In the genomic region with DNA sequence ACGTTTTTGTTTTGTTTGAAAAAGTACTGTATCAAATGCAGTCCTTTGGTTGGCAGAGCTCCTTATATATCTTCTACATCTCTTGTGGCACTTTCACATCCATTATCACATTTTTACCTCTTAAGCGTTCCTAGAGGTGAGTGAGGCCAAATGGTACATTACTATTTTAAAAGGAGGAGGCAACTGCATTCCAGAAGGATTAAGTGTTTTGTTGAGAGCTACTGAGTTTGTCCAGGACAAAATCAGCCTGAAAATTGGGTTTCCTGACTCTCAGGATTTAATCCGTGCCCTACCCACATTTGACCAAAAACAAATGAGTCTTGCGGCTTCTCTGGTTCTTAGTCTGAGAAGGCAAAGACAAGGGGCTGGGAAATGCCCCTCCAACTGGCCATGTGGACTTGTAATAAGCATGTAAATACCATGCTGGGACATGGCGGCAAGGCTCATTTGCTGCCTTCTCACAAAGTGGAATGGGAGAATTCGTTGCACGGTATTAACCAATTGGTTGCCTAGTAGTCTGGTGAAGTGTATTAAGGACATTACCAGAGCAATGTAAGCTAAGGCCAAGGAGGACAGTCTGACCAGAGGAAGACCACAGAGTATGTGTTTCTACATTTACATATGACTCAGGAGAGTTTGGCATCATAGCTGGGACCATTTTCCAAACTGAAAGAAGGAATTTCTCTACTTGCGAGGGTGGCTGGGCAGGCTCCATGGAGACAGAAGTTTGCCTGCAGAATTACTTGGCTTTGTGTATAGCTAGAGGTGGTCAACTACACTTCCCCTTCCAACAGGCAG, we compare ENCODE assay signal across 19 cellular contexts.
DNase-seq lines count a peak whose midpoint lies in the region; ATAC-seq and TF ChIP-seq lines count a peak whose summit lies in the region.
"Had no signal": no experiment of that assay in that cellular context is flagged by ENCODE, and none has a peak within 500 bp of the region (broad histone marks: within the 10 kb centered on the region; RNA-seq: fewer than 3 reads in every experiment).

No MANE protein-coding gene starts in this region.

- no peak overlapping the region for H3K4me2 ChIP-seq in PC-3 (ENCODE audit: low read length)

- H3K9me3 ChIP-seq in ascending aorta (no peaks in the 10 kb centered on the region), PC-3 (ENCODE audit: low read length) (no peaks in the 10 kb centered on the region; the same call in 1 of the 2 replicates)

- CTCF ChIA-PET in PC-3 (lab: Charles Lee) = no interaction called here

- H3K9ac ChIP-seq in PC-3 (ENCODE audit: low read length) = no peak overlapping the region

- no peaks in the 10 kb centered on the region for H4K20me1 ChIP-seq in PC-3 (ENCODE audit: low read length)

- H3K27me3 ChIP-seq in ascending aorta (no peaks in the 10 kb centered on the region), PC-3 (ENCODE audit: low read length) (no peaks in the 10 kb centered on the region)

- no peaks in the 10 kb centered on the region for H3F3A ChIP-seq in PC-3 (ENCODE audit: low read length, unreplicated experiment)

- no TSS peak for BruUV-seq in PC-3 (replicated peaks; lab: Mats Ljungman, UMichigan)

- H3K27ac ChIP-seq in ascending aorta = peak overlapping the region; percentile 79 to 84
- no peak overlapping the region for H3K27ac ChIP-seq in PC-3 (ENCODE audit: low read length)

- H3K4me3 ChIP-seq in ascending aorta = peak overlapping the region in 1 of 2 donors; percentile 4
- no peak overlapping the region for H3K4me3 ChIP-seq in skeletal muscle cell (ENCODE audit: low read depth, low read length)
- H3K4me3 ChIP-seq in PC-3 (ENCODE audit: low read length) = no peak overlapping the region

- H3K36me3 ChIP-seq in ascending aorta = no peaks in the 10 kb centered on the region
- H3K36me3 ChIP-seq in PC-3 (ENCODE audit: low read depth, low read length) = no peaks in the 10 kb centered on the region

- POLR2A ChIA-PET in PC-3 (lab: Charles Lee; ENCODE audit: unreplicated experiment) = no interaction called here

- TF ChIP-seq CTCF in ascending aorta (IDR thresholded peaks at IDR 0.05) (no peak), PC-3 (conservative IDR thresholded peaks at IDR 0.05; ENCODE audit: low read depth, low read length) (no peak)

- ATAC-seq in HG03025 (IDR thresholded peaks at IDR 0.05; ENCODE audit: low FRiP score, unreplicated experiment) (no peak), PC-3 (no peak)

- no peak overlapping the region for H2AFZ ChIP-seq in PC-3 (ENCODE audit: low read length)

- peak; percentile 85 for DNase-seq in ELR (ENCODE audit: low read depth)
- peak in 1 of 2 donors; percentile 67 for DNase-seq in ascending aorta (ENCODE audit: low spot score in 2 of 2)
- DNase-seq in glomerular visceral epithelial cell (ENCODE audit: extremely low spot score) = peak; percentile 8
- peak; percentile 39 for DNase-seq in skeletal muscle cell (ENCODE audit: low read depth)
- no peak for DNase-seq in central memory CD4-positive, alpha-beta T cell
- no peak for DNase-seq in NCI-H748 treated with DMSO at 0.1 percent for 48 hours (lab: John Stamatoyannopoulos, UW)
- no peak for DNase-seq in PC-3
- DNase-seq: activated B cell treated with CpG ODN at 0.5 μM for 24 hours; activated CD8-positive, alpha-beta memory T cell treated with anti-CD3 and anti-CD28 coated beads, Interleukin-2, amount 50 U/mL, for 4 hours; C1 segment of cervical spinal cord; DND-41; erythroblast; H7; KG1; NCI-H1694 treated with DMSO at 0.1 percent for 48 hours; NCI-H526; occipital lobe; T-helper 1 cell had no signal

- no peaks in the 10 kb centered on the region for H3K9me2 ChIP-seq in PC-3 (replicated peaks; ENCODE audit: low read length)

- intact Hi-C loops in ascending aorta (cut with DNase I) = loop anchor here (5.0 to 10.0 kb wide), 2 partner anchors 58 to 145 kb away; no protein-coding TSS in a partner anchor
- intact Hi-C loops in PC-3 (cut with micrococcal nuclease) = loop anchor here (10.0 kb wide), 1 partner anchor 468 kb away; no protein-coding TSS in a partner anchor

- no peaks in the 10 kb centered on the region for H3K79me2 ChIP-seq in PC-3 (ENCODE audit: low read length)

- H3K4me1 ChIP-seq in ascending aorta (peaks cover 4 to 21% of the 10 kb centered on the region in 2 donors), PC-3 (ENCODE audit: insufficient read depth, low read length) (no peaks in the 10 kb centered on the region)

Comparison
In these comparisons a context has a peak if more than half of its experiments do, and no peak if none do; other contexts are left out.
1. DNase-seq: peak in ELR (single experiment), glomerular visceral epithelial cell (single experiment) and skeletal muscle cell (single experiment); none in central memory CD4-positive, alpha-beta T cell (single experiment), NCI-H748 treated with DMSO at 0.1 percent for 48 hours (single experiment) and PC-3 (single experiment).